ENCODE assay signal across 8 cellular contexts in the genomic region with DNA sequence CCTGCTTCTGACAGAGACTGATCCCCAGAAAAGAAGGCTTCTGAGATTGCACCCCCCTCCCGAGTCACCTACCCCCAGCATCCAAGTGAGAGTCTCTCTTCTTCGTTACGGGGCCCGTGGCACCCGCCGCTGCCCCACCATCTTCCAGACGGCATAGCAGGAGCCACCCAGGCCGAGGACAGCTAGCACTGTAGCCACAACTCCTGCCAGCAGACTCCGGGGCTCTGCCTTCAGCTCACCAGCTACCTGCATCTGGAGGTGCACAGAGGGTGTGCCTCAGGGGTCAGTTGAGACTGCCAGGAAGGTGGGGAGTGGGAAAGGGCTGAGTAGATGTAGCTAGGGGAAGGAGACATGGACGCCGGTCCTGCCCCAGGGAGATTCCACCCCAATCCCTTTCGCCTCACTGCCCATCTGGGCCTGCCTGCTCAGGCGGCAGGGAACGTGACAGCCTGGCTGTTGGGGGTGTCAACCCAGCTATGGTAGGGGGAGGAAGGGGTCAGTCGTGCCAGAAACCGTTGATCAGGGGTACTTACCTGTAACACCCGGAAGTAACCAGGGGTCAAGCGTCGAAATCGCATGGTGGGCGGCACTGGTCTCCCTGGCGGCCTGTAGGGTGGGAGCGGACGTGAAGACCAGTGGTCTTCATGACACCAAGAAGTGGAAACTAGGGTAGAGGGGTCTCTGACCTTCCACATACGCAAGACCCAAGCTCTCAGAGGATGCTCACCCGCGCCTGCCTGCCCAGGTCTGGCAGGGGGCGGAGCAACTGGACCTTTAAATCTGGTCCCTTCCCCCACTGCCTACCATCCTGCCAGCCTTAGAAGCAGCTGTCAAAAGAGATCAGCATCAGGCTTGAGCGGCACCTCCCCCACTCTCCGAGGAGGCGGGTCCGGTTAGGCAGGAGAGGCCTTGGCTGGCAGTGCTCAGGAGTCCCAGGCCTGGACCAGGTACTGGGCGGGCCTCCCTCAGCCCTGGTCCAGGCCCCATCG. TPM values are rescaled to one million over a fixed set of nuclear protein-coding genes. Genes with fewer than 3 reads are reported as not detected.
DNase-seq lines count a peak whose midpoint lies in the region; ATAC-seq, FAIRE-seq and TF ChIP-seq lines count a peak whose summit lies in the region.

TSS of gene ZNF593OS (minus strand) at position 749 of the 989 bp plus-strand sequence. CDS start at position 578, 171 bp downstream.

- no peaks in the 10 kb centered on the region for H3K36me3 Mint-ChIP-seq in activated CD8-positive, alpha-beta memory T cell treated with anti-CD3 and anti-CD28 coated beads, Interleukin-2, amount 10 ng/mL, durations not matched to agents 7 days and 5 days
- no peaks in the 10 kb centered on the region for H3K36me3 Mint-ChIP-seq in stimulated activated memory B cell treated with anti-CD40 and anti-IgM and Interleukin-4, amounts not matched to agents 10 μg/mL and 1 μg/mL and 100 μg/mL, for 72 hours

- DNase-seq in activated CD8-positive, alpha-beta memory T cell treated with anti-CD3 and anti-CD28 coated beads, Interleukin-2, amount 10 ng/mL, durations not matched to agents 7 days and 5 days = no peak
- no peak for DNase-seq in activated CD8-positive, alpha-beta memory T cell treated with anti-CD3 and anti-CD28 coated beads, Interleukin-2, amount 50 U/mL, for 4 hours
- peak; percentile 91 for DNase-seq in WERI-Rb-1
- DNase-seq in fibroblast of villous mesenchyme (ENCODE audit: low read depth) = no peak
- no peak for DNase-seq in NCI-H2107 treated with DMSO at 0.1 percent for 48 hours (lab: John Stamatoyannopoulos, UW; ENCODE audit: unreplicated experiment)
- DNase-seq in H54 (ENCODE audit: insufficient read length, low spot score) = no peak
- no peak for DNase-seq in DMS114 treated with DMSO at 0.1 percent for 48 hours (lab: John Stamatoyannopoulos, UW; ENCODE audit: unreplicated experiment)

- no peak for FAIRE-seq in H54 (lab: Jason Lieb, UNC)

- no peaks in the 10 kb centered on the region for H3K9me3 Mint-ChIP-seq in activated CD8-positive, alpha-beta memory T cell treated with anti-CD3 and anti-CD28 coated beads, Interleukin-2, amount 10 ng/mL, durations not matched to agents 7 days and 5 days (ENCODE audit: low read depth)
- H3K9me3 Mint-ChIP-seq in stimulated activated memory B cell treated with anti-CD40 and anti-IgM and Interleukin-4, amounts not matched to agents 10 μg/mL and 1 μg/mL and 100 μg/mL, for 72 hours = no peaks in the 10 kb centered on the region

- peak within 1 kb of the TSS; percentile 89 for H3K4me3 Mint-ChIP-seq in activated CD8-positive, alpha-beta memory T cell treated with anti-CD3 and anti-CD28 coated beads, Interleukin-2, amount 10 ng/mL, durations not matched to agents 7 days and 5 days
- peak within 1 kb of the TSS; percentile 95 for H3K4me3 Mint-ChIP-seq in stimulated activated memory B cell treated with anti-CD40 and anti-IgM and Interleukin-4, amounts not matched to agents 10 μg/mL and 1 μg/mL and 100 μg/mL, for 72 hours

- no peaks in the 10 kb centered on the region for H3K27me3 Mint-ChIP-seq in activated CD8-positive, alpha-beta memory T cell treated with anti-CD3 and anti-CD28 coated beads, Interleukin-2, amount 10 ng/mL, durations not matched to agents 7 days and 5 days
- H3K27me3 Mint-ChIP-seq in stimulated activated memory B cell treated with anti-CD40 and anti-IgM and Interleukin-4, amounts not matched to agents 10 μg/mL and 1 μg/mL and 100 μg/mL, for 72 hours = no peaks in the 10 kb centered on the region

- H3K4me3 ChIP-seq in WERI-Rb-1 (ENCODE audit: low read depth, low read length) (no peak within 1 kb of the TSS), fibroblast of villous mesenchyme (ENCODE audit: low read depth, low read length) (peak within 1 kb of the TSS; percentile 89)

- CTCF ChIA-PET in activated CD8-positive, alpha-beta memory T cell treated with anti-CD3 and anti-CD28 coated beads, Interleukin-2, amount 10 ng/mL, durations not matched to agents 7 days and 5 days (lab: Charles Lee) = interaction anchor here (0.9 to 9.8 kb wide), 6 partner anchors 10 to 150 kb away, joined by 3 to 105 read pairs (median 4); partner anchors contain the start of gene CEP85

- H3K27ac Mint-ChIP-seq in activated CD8-positive, alpha-beta memory T cell treated with anti-CD3 and anti-CD28 coated beads, Interleukin-2, amount 10 ng/mL, durations not matched to agents 7 days and 5 days = no peak within 1 kb of the TSS
- peak within 1 kb of the TSS; percentile 89 for H3K27ac Mint-ChIP-seq in stimulated activated memory B cell treated with anti-CD40 and anti-IgM and Interleukin-4, amounts not matched to agents 10 μg/mL and 1 μg/mL and 100 μg/mL, for 72 hours

- TF ChIP-seq CTCF in WERI-Rb-1 (IDR thresholded peaks at IDR 0.05; ENCODE audit: low read depth, low read length) (no peak), fibroblast of villous mesenchyme (IDR thresholded peaks at IDR 0.05; ENCODE audit: insufficient read depth, low read depth, low read length) (no peak)

- H3K27me3 ChIP-seq in WERI-Rb-1 (ENCODE audit: insufficient read depth, low read depth, severe bottlenecking) = no peaks in the 10 kb centered on the region

- no peaks in the 10 kb centered on the region for H3K9me3 ChIP-seq in WERI-Rb-1 (ENCODE audit: severe bottlenecking)

- H3K27ac ChIP-seq in WERI-Rb-1 = no peak within 1 kb of the TSS

- no peak for ATAC-seq in activated CD8-positive, alpha-beta memory T cell treated with anti-CD3 and anti-CD28 coated beads, Interleukin-2, amount 10 ng/mL, durations not matched to agents 7 days and 5 days
- ATAC-seq in stimulated activated memory B cell treated with anti-CD40 and anti-IgM and Interleukin-4, amounts not matched to agents 10 μg/mL and 1 μg/mL and 100 μg/mL, for 72 hours = no peak

- peaks cover 19% of the 10 kb centered on the region for H3K4me1 Mint-ChIP-seq in activated CD8-positive, alpha-beta memory T cell treated with anti-CD3 and anti-CD28 coated beads, Interleukin-2, amount 10 ng/mL, durations not matched to agents 7 days and 5 days
- H3K4me1 Mint-ChIP-seq in stimulated activated memory B cell treated with anti-CD40 and anti-IgM and Interleukin-4, amounts not matched to agents 10 μg/mL and 1 μg/mL and 100 μg/mL, for 72 hours = peaks cover 14% of the 10 kb centered on the region

- TF ChIP-seq POLR2A in H54 (IDR thresholded peaks at IDR 0.05; ENCODE audit: low read depth, low read length) = no peak

- H3K36me3 ChIP-seq in WERI-Rb-1 = peaks cover 3% of the 10 kb centered on the region; the same call in 1 of the 2 replicates

RNA-seq across cellular contexts. Expression of gene ZNF593OS, which starts in this region (rescaled TPM):
- not detected for total RNA-seq in activated CD8-positive, alpha-beta memory T cell treated with anti-CD3 and anti-CD28 coated beads, Interleukin-2, amount 10 ng/mL, durations not matched to agents 7 days and 5 days
- total RNA-seq in fibroblast of villous mesenchyme = 0.32 TPM in 1 of 2 replicates, not detected in the other
